Comparison of ENCODE assay signal across 1 cellular context in the genomic region with DNA sequence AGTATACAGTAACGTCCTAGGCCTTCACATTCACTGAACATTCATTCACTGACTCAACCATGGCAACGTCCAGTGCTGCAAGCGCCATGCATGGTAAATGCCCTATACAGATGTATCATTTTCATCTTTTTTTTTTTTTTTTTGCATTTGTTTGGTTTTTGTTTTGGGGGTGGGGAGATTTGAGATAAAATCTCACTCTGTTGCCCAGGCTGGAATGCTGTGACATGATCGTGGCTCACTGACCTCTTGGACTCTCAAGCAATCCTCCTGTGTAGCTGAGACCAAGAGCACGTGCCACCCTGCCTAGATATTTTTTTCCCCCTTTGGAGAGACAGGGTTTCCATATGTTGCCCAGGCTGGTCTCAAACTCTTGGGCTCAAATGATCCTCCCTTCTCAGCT.
A peak's percentile ranks its signal among the peaks of the same experiment; 100 is the strongest.
TF ChIP-seq lines count a peak whose summit lies in the region.

No MANE protein-coding gene starts in this region.

TF ChIP-seq in HepG2, 621 proteins besides CTCF, POLR2A, EP300 and RAD21 (continued from another document and continues in another):
- TF ChIP-seq, protein P1, sequence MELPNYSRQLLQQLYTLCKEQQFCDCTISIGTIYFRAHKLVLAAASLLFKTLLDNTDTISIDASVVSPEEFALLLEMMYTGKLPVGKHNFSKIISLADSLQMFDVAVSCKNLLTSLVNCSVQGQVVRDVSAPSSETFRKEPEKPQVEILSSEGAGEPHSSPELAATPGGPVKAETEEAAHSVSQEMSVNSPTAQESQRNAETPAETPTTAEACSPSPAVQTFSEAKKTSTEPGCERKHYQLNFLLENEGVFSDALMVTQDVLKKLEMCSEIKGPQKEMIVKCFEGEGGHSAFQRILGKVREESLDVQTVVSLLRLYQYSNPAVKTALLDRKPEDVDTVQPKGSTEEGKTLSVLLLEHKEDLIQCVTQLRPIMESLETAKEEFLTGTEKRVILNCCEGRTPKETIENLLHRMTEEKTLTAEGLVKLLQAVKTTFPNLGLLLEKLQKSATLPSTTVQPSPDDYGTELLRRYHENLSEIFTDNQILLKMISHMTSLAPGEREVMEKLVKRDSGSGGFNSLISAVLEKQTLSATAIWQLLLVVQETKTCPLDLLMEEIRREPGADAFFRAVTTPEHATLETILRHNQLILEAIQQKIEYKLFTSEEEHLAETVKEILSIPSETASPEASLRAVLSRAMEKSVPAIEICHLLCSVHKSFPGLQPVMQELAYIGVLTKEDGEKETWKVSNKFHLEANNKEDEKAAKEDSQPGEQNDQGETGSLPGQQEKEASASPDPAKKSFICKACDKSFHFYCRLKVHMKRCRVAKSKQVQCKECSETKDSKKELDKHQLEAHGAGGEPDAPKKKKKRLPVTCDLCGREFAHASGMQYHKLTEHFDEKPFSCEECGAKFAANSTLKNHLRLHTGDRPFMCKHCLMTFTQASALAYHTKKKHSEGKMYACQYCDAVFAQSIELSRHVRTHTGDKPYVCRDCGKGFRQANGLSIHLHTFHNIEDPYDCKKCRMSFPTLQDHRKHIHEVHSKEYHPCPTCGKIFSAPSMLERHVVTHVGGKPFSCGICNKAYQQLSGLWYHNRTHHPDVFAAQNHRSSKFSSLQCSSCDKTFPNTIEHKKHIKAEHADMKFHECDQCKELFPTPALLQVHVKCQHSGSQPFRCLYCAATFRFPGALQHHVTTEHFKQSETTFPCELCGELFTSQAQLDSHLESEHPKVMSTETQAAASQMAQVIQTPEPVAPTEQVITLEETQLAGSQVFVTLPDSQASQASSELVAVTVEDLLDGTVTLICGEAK (IDR thresholded peaks at IDR 0.05): no peak
- TF ChIP-seq, protein P1 (CRISPR knock-in tag; IDR thresholded peaks at IDR 0.05): peak; percentile 28; the same call in 1 of the 2 replicates
- no peak for TF ChIP-seq GZF1 (CRISPR knock-in tag; IDR thresholded peaks at IDR 0.05)
- peak; percentile 44; the same call in 1 of the 2 replicates for TF ChIP-seq TBX2 (CRISPR knock-in tag; IDR thresholded peaks at IDR 0.05; ENCODE audit: borderline replicate concordance)
- no peak for TF ChIP-seq SUZ12 (IDR thresholded peaks at IDR 0.05; ENCODE audit: low read depth, low read length)
- no peak for TF ChIP-seq ZNF350 (CRISPR knock-in tag; IDR thresholded peaks at IDR 0.05; ENCODE audit: borderline replicate concordance, low read depth)
- TF ChIP-seq GTF3A (CRISPR knock-in tag; conservative IDR thresholded peaks at IDR 0.05): no peak
- no peak for TF ChIP-seq CHD4 (IDR thresholded peaks at IDR 0.05; ENCODE audit: borderline replicate concordance, low read length)
- TF ChIP-seq ZNF331 (CRISPR knock-in tag; IDR thresholded peaks at IDR 0.05): peak; percentile 55; the same call in 1 of the 2 replicates
- no peak for TF ChIP-seq FOXM1 (CRISPR knock-in tag; IDR thresholded peaks at IDR 0.05)
- TF ChIP-seq ZFX (CRISPR knock-in tag; IDR thresholded peaks at IDR 0.05; ENCODE audit: low read depth): no peak
- TF ChIP-seq ERF (CRISPR knock-in tag; IDR thresholded peaks at IDR 0.05): peak; percentile 41; the same call in 1 of the 2 replicates
- TF ChIP-seq PPARG (CRISPR knock-in tag; conservative IDR thresholded peaks at IDR 0.05): no peak
- TF ChIP-seq, protein P2, sequence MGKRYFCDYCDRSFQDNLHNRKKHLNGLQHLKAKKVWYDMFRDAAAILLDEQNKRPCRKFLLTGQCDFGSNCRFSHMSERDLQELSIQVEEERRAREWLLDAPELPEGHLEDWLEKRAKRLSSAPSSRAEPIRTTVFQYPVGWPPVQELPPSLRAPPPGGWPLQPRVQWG (CRISPR knock-in tag; IDR thresholded peaks at IDR 0.05; ENCODE audit: borderline replicate concordance, low read depth): no peak
- TF ChIP-seq, protein P3, sequence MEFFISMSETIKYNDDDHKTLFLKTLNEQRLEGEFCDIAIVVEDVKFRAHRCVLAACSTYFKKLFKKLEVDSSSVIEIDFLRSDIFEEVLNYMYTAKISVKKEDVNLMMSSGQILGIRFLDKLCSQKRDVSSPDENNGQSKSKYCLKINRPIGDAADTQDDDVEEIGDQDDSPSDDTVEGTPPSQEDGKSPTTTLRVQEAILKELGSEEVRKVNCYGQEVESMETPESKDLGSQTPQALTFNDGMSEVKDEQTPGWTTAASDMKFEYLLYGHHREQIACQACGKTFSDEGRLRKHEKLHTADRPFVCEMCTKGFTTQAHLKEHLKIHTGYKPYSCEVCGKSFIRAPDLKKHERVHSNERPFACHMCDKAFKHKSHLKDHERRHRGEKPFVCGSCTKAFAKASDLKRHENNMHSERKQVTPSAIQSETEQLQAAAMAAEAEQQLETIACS (CRISPR knock-in tag; IDR thresholded peaks at IDR 0.05): no peak
- TF ChIP-seq ZFAT (CRISPR knock-in tag; conservative IDR thresholded peaks at IDR 0.05): no peak
- peak; percentile 77; the same call in 1 of the 2 replicates for TF ChIP-seq TFDP1 (CRISPR knock-in tag; IDR thresholded peaks at IDR 0.05; ENCODE audit: borderline replicate concordance)
- no peak for TF ChIP-seq ZNF629 (CRISPR knock-in tag; conservative IDR thresholded peaks at IDR 0.05)
- TF ChIP-seq, protein P4, sequence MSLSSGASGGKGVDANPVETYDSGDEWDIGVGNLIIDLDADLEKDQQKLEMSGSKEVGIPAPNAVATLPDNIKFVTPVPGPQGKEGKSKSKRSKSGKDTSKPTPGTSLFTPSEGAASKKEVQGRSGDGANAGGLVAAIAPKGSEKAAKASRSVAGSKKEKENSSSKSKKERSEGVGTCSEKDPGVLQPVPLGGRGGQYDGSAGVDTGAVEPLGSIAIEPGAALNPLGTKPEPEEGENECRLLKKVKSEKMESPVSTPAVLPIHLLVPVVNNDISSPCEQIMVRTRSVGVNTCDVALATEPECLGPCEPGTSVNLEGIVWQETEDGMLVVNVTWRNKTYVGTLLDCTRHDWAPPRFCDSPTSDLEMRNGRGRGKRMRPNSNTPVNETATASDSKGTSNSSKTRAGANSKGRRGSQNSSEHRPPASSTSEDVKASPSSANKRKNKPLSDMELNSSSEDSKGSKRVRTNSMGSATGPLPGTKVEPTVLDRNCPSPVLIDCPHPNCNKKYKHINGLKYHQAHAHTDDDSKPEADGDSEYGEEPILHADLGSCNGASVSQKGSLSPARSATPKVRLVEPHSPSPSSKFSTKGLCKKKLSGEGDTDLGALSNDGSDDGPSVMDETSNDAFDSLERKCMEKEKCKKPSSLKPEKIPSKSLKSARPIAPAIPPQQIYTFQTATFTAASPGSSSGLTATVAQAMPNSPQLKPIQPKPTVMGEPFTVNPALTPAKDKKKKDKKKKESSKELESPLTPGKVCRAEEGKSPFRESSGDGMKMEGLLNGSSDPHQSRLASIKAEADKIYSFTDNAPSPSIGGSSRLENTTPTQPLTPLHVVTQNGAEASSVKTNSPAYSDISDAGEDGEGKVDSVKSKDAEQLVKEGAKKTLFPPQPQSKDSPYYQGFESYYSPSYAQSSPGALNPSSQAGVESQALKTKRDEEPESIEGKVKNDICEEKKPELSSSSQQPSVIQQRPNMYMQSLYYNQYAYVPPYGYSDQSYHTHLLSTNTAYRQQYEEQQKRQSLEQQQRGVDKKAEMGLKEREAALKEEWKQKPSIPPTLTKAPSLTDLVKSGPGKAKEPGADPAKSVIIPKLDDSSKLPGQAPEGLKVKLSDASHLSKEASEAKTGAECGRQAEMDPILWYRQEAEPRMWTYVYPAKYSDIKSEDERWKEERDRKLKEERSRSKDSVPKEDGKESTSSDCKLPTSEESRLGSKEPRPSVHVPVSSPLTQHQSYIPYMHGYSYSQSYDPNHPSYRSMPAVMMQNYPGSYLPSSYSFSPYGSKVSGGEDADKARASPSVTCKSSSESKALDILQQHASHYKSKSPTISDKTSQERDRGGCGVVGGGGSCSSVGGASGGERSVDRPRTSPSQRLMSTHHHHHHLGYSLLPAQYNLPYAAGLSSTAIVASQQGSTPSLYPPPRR (CRISPR knock-in tag; IDR thresholded peaks at IDR 0.05; ENCODE audit: borderline replicate concordance): 0 out of 2 replicates have a peak, but pooled peaks have one; percentile 34
- TF ChIP-seq SP140L (CRISPR knock-in tag; IDR thresholded peaks at IDR 0.05; ENCODE audit: borderline replicate concordance): no peak
- TF ChIP-seq ZBTB44 (CRISPR knock-in tag; IDR thresholded peaks at IDR 0.05): no peak
- TF ChIP-seq KLF9 (CRISPR knock-in tag; IDR thresholded peaks at IDR 0.05; ENCODE audit: low read depth): no peak
- no peak for TF ChIP-seq YY1 (IDR thresholded peaks at IDR 0.05; ENCODE audit: insufficient read depth, insufficient replicate concordance, low read depth, low read length)
- TF ChIP-seq FOXJ3 (CRISPR knock-in tag; IDR thresholded peaks at IDR 0.05; ENCODE audit: borderline replicate concordance): peak; percentile 58; the same call in 1 of the 2 replicates
- no peak for TF ChIP-seq ZNF496 (CRISPR knock-in tag; IDR thresholded peaks at IDR 0.05; ENCODE audit: insufficient replicate concordance)
- TF ChIP-seq RARA (CRISPR knock-in tag; IDR thresholded peaks at IDR 0.05): peak; percentile 53
- peak; percentile 83 for TF ChIP-seq MYC (CRISPR knock-in tag; IDR thresholded peaks at IDR 0.05; ENCODE audit: borderline replicate concordance)
- peak; percentile 70; the same call in 1 of the 2 replicates for TF ChIP-seq HOXA3 (CRISPR knock-in tag; IDR thresholded peaks at IDR 0.05)
- TF ChIP-seq ZNF337 (CRISPR knock-in tag; IDR thresholded peaks at IDR 0.05; ENCODE audit: borderline replicate concordance, low read depth): no peak
- no peak for TF ChIP-seq REPIN1 (CRISPR knock-in tag; IDR thresholded peaks at IDR 0.05; ENCODE audit: borderline replicate concordance, low read depth)
- no peak for TF ChIP-seq ARHGAP35 (CRISPR knock-in tag; IDR thresholded peaks at IDR 0.05; ENCODE audit: borderline replicate concordance)
- TF ChIP-seq ELF1 (CRISPR knock-in tag; IDR thresholded peaks at IDR 0.05): no peak
- TF ChIP-seq ZNF292 (CRISPR knock-in tag; IDR thresholded peaks at IDR 0.05; ENCODE audit: borderline replicate concordance, low read depth): no peak
- no peak for TF ChIP-seq SOX6 (IDR thresholded peaks at IDR 0.05)
- peak; percentile 57 for TF ChIP-seq SOX6 (CRISPR knock-in tag; IDR thresholded peaks at IDR 0.05)
- 0 out of 2 replicates have a peak, but pooled peaks have one; percentile 26 for TF ChIP-seq MEIS2 (CRISPR knock-in tag; IDR thresholded peaks at IDR 0.05)
- TF ChIP-seq, protein P5, sequence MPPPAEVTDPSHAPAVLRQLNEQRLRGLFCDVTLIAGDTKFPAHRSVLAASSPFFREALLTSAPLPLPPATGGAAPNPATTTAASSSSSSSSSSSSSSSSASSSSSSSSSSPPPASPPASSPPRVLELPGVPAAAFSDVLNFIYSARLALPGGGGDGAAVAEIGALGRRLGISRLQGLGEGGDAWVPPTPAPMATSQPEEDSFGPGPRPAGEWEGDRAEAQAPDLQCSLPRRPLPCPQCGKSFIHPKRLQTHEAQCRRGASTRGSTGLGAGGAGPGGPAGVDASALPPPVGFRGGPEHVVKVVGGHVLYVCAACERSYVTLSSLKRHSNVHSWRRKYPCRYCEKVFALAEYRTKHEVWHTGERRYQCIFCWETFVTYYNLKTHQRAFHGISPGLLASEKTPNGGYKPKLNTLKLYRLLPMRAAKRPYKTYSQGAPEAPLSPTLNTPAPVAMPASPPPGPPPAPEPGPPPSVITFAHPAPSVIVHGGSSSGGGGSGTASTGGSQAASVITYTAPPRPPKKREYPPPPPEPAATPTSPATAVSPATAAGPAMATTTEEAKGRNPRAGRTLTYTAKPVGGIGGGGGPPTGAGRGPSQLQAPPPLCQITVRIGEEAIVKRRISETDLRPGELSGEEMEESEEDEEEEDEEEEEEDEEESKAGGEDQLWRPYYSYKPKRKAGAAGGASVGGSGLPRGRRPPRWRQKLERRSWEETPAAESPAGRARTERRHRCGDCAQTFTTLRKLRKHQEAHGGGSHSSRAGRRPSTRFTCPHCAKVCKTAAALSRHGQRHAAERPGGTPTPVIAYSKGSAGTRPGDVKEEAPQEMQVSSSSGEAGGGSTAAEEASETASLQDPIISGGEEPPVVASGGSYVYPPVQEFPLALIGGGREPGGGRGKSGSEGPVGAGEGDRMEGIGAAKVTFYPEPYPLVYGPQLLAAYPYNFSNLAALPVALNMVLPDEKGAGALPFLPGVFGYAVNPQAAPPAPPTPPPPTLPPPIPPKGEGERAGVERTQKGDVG (CRISPR knock-in tag; IDR thresholded peaks at IDR 0.05; ENCODE audit: borderline replicate concordance): no peak
- TF ChIP-seq ZNF672 (CRISPR knock-in tag; IDR thresholded peaks at IDR 0.05): no peak
